ENCODE assay signal across 8 cellular contexts in genomic region chr19:49929121-49929610, GRCh38. TPM values are rescaled to one million over a fixed set of nuclear protein-coding genes. Genes with fewer than 3 reads are reported as not detected.
DNase-seq lines count a peak whose midpoint lies in the region; ATAC-seq and FAIRE-seq lines count a peak whose summit lies in the region.

TSS of gene ATF5 (plus strand) at chr19:49929205. CDS start at chr19:49930851, 1,646 bp downstream.
TSS of gene NUP62 (minus strand) at chr19:49929504. CDS start at chr19:49909807, 19,697 bp downstream.

- FAIRE-seq in HTR-8/SVneo (lab: Jason Lieb, UNC) = no peak

- in situ Hi-C loops in endometrial microvascular endothelial cells (cut with HindIII; ENCODE audit: inconsistent ontology term, low pct_unique_long_range_greater_than_20kb, low sequenced_read_pairs) = no loop called here

- peak; percentile 31 for ATAC-seq in GM21367 (IDR thresholded peaks at IDR 0.05; ENCODE audit: unreplicated experiment)

- DNase-seq in COR-L47 (lab: John Stamatoyannopoulos, UW) (peak; percentile 91), HTR-8/SVneo (ENCODE audit: insufficient read length, low spot score) (peak; percentile 98), NOMO-1 treated with dmso at 0.1 percent for 144 hours (lab: John Stamatoyannopoulos, UW; ENCODE audit: unreplicated experiment) (peak; percentile 91), midbrain (lab: John Stamatoyannopoulos, UW) (peak; percentile 92)
- peak; percentile 74 for DNase-seq in activated CD8-positive, alpha-beta memory T cell treated with anti-CD3 and anti-CD28 coated beads, Interleukin-2, amount 50 U/mL, for 24 hours (ENCODE audit: extremely low read depth)
- peak; percentile 82 to 87 for DNase-seq in stimulated activated CD8-positive, alpha-beta memory T cell treated with anti-CD3 and anti-CD28 coated beads, Interleukin-2, amount 100 ng/mL, for 1 hour (ENCODE audit: low read depth in 2 of 2)

RNA-seq across cellular contexts. Expression of gene ATF5, which starts in this region (rescaled TPM):
- total RNA-seq in endometrial microvascular endothelial cells (ENCODE audit: inconsistent ontology term) = 26.7 TPM

RNA-seq across cellular contexts. Expression of gene NUP62, which starts in this region (rescaled TPM):
- 87.8 TPM for total RNA-seq in endometrial microvascular endothelial cells (ENCODE audit: inconsistent ontology term)

Comparison
In these comparisons a context has a peak if more than half of its experiments do, and no peak if none do; other contexts are left out.
1. Peak in every context shown above with its lines: DNase-seq and ATAC-seq.